In genomic region chr5:162996052-162996451, GRCh38 we compare ENCODE assay signal across 24 cellular contexts.
DNase-seq lines count a peak whose midpoint lies in the region; ATAC-seq, FAIRE-seq and TF ChIP-seq lines count a peak whose summit lies in the region.
"Had no signal": no experiment of that assay in that cellular context is flagged by ENCODE, and none has a peak within 500 bp of the region (broad histone marks: within the 10 kb centered on the region; RNA-seq: fewer than 3 reads in every experiment).

No MANE protein-coding gene starts in this region.

- dilution Hi-C loops in IMR-90 (cut with HindIII; ENCODE audit: low sequenced_read_pairs, unreplicated experiment), result no loop called here

- H3K4me1 Mint-ChIP-seq in Caco-2 (ENCODE audit: low read depth, unreplicated experiment), result no peaks in the 10 kb centered on the region
- H3K4me1 Mint-ChIP-seq in mesothelial cell of epicardium, result no peaks in the 10 kb centered on the region
- H3K4me1 Mint-ChIP-seq: B cell; CD14-positive monocyte; CD4-positive, alpha-beta memory T cell; CD4-positive, CD25-positive, alpha-beta regulatory T cell; CD8-positive, alpha-beta memory T cell had no signal

- H3K9me3 Mint-ChIP-seq in Caco-2 (ENCODE audit: unreplicated experiment) (no peaks in the 10 kb centered on the region), mesothelial cell of epicardium (no peaks in the 10 kb centered on the region)

- no peak for TF ChIP-seq CTCF in A549 (IDR thresholded peaks at IDR 0.05)
- TF ChIP-seq CTCF in IMR-90 (conservative IDR thresholded peaks at IDR 0.05; ENCODE audit: low read depth, low read length), result no peak
- no peak for TF ChIP-seq CTCF in K562 (IDR thresholded peaks at IDR 0.05 in 2 of 3, conservative IDR thresholded peaks at IDR 0.05 in 1 of 3; ENCODE audit: insufficient read depth in 2 of 3, low read depth in 1 of 3, low read length in 3 of 3)
- TF ChIP-seq CTCF in Caco-2 (IDR thresholded peaks at IDR 0.05; ENCODE audit: insufficient read depth in 1 of 2, low read depth in 1 of 2, low read length in 1 of 2, severe bottlenecking in 1 of 2, unreplicated experiment in 1 of 2), result no peak
- no peak for TF ChIP-seq CTCF in mesothelial cell of epicardium (IDR thresholded peaks at IDR 0.05; ENCODE audit: unreplicated experiment)

- BruUV-seq in IMR-90 (replicated peaks; lab: Mats Ljungman, UMichigan) (no TSS peak), K562 (replicated peaks; lab: Mats Ljungman, UMichigan) (no TSS peak), Caco-2 (replicated peaks; lab: Mats Ljungman, UMichigan) (no TSS peak)

- H3K4me3 ChIP-seq in A549 (no peak overlapping the region), IMR-90 (ENCODE audit: insufficient read depth, low read depth, low read length) (no peak overlapping the region), K562 (no peak overlapping the region), Caco-2 (ENCODE audit: low read depth, low read length) (no peak overlapping the region)
- H3K4me3 ChIP-seq: BLaER1 treated with 17β-estradiol and CSF1 and Interleukin-3, amounts not matched to agents 10 nM and 100 nM; GM12878 had no signal

- H3K79me2 ChIP-seq in K562 (ENCODE audit: control insufficient read depth, insufficient read depth, low read length), result no peaks in the 10 kb centered on the region

- no peak overlapping the region for H2BK120ac ChIP-seq in IMR-90 (ENCODE audit: low read depth, low read length)

- no peak overlapping the region for H3K23ac ChIP-seq in IMR-90 (ENCODE audit: low read depth, low read length)

- no peak overlapping the region for H4K91ac ChIP-seq in IMR-90 (ENCODE audit: insufficient read depth, low read depth, low read length)

- POLR2A ChIA-PET in A549 (lab: Yijun Ruan, JAX) (no interaction called here), IMR-90 (lab: Charles Lee; ENCODE audit: unreplicated experiment) (no interaction called here), K562 (lab: Yijun Ruan, JAX) (no interaction called here), Caco-2 (lab: Charles Lee) (no interaction called here)

- H3K4me2 ChIP-seq in A549, result no peak overlapping the region
- no peak overlapping the region for H3K4me2 ChIP-seq in IMR-90 (ENCODE audit: low read depth, low read length)
- H3K4me2 ChIP-seq in K562 (ENCODE audit: insufficient read depth, low read length), result no peak overlapping the region
- H3K4me2 ChIP-seq: BLaER1 treated with 17β-estradiol and CSF1 and Interleukin-3, amounts not matched to agents 10 nM and 100 nM had no signal

- no peaks in the 10 kb centered on the region for H3K79me1 ChIP-seq in IMR-90 (ENCODE audit: low read depth in 1 of 2, low read length in 2 of 2)

- no peak overlapping the region for H3K18ac ChIP-seq in IMR-90 (ENCODE audit: low read depth, low read length)

- H2BK15ac ChIP-seq in IMR-90 (ENCODE audit: low read depth, low read length), result no peak overlapping the region

- WGBS in A549 (ENCODE audit: missing lambda C conversion rate), result 0% methylated on average over 1 of the region's 1 CpG
- no CpG with 5 or more reads among the region's 1 CpG for WGBS in IMR-90 (ENCODE audit: extremely low coverage in 2 of 2, insufficient read length in 1 of 2), 2 experiments
- WGBS in K562 (ENCODE audit: insufficient coverage, low coverage, missing lambda C conversion rate), result 0% methylated on average over 1 of the region's 1 CpG

- H3K4me3 Mint-ChIP-seq in Caco-2 (ENCODE audit: unreplicated experiment) (no peak overlapping the region), mesothelial cell of epicardium (no peak overlapping the region)
- H3K4me3 Mint-ChIP-seq: B cell; CD14-positive monocyte; CD4-positive, alpha-beta memory T cell; CD4-positive, CD25-positive, alpha-beta regulatory T cell; CD8-positive, alpha-beta memory T cell had no signal

- in situ Hi-C loops in IMR-90 (cut with MboI; ENCODE audit: low sequenced_read_pairs), result no loop called here
- in situ Hi-C loops in K562 (cut with MboI), result no loop called here

- H3K27ac ChIP-seq in A549, result no peak overlapping the region
- H3K27ac ChIP-seq in IMR-90 (ENCODE audit: insufficient read depth, low read length), result no peak overlapping the region
- no peak overlapping the region for H3K27ac ChIP-seq in K562 (ENCODE audit: extremely low read depth, low read depth, low read length)
- H3K27ac ChIP-seq: BLaER1 treated with 17β-estradiol and CSF1 and Interleukin-3, amounts not matched to agents 10 nM and 100 nM had no signal

- no peak overlapping the region for H2AK5ac ChIP-seq in IMR-90 (ENCODE audit: low read depth, low read length)

- H2AFZ ChIP-seq in IMR-90 (replicated peaks; ENCODE audit: low read length, poor library complexity) (no peak overlapping the region), K562 (ENCODE audit: low read depth, low read length) (no peak overlapping the region)

- intact Hi-C loops in IMR-90 (cut with micrococcal nuclease), result no loop called here
- intact Hi-C loops in K562 (cut with micrococcal nuclease), result no loop called here
- intact Hi-C loops in Caco-2 (cut with micrococcal nuclease; ENCODE audit: unreplicated experiment), result no loop called here

- H3K9me1 ChIP-seq in IMR-90 (ENCODE audit: insufficient read depth, low read length) (no peaks in the 10 kb centered on the region), K562 (ENCODE audit: control insufficient read depth, insufficient read depth, low read length) (no peaks in the 10 kb centered on the region)

- H3K27me3 ChIP-seq in IMR-90 (ENCODE audit: control insufficient read depth, insufficient read depth, low read length) (no peaks in the 10 kb centered on the region), K562 (ENCODE audit: control insufficient read depth in 2 of 2, insufficient read depth in 2 of 2, low read length in 2 of 2) (no peaks in the 10 kb centered on the region), Caco-2 (replicated peaks; ENCODE audit: control insufficient read depth, insufficient read depth, low read length) (no peaks in the 10 kb centered on the region)
- H3K27me3 ChIP-seq: BLaER1 treated with 17β-estradiol and CSF1 and Interleukin-3, amounts not matched to agents 10 nM and 100 nM had no signal

- FAIRE-seq in A549 (lab: Jason Lieb, UNC) (no peak), K562 (lab: Jason Lieb, UNC) (no peak)
- FAIRE-seq: A204.1, D721Med, GM12892, GM18507 had no signal

- CTCF ChIA-PET in A549 (lab: Yijun Ruan, JAX), result no interaction called here
- CTCF ChIA-PET in IMR-90 (lab: Yijun Ruan, JAX), result no interaction called here
- CTCF ChIA-PET in K562 (lab: Yijun Ruan, JAX; ENCODE audit: low intra/inter-chr PET ratio), result no interaction called here
- CTCF ChIA-PET in Caco-2 (lab: Charles Lee), result no interaction called here

- no peak overlapping the region for H3K9ac ChIP-seq in IMR-90 (ENCODE audit: low read depth, low read length)
- H3K9ac ChIP-seq in K562 (ENCODE audit: insufficient read depth in 1 of 2, low read depth in 2 of 2, low read length in 2 of 2), result no peak overlapping the region
- H3K9ac ChIP-seq: BLaER1 treated with 17β-estradiol and CSF1 and Interleukin-3, amounts not matched to agents 10 nM and 100 nM had no signal

- H3K27me3 Mint-ChIP-seq in Caco-2 (ENCODE audit: insufficient read depth, unreplicated experiment), result peaks cover 3% of the 10 kb centered on the region
- no peaks in the 10 kb centered on the region for H3K27me3 Mint-ChIP-seq in mesothelial cell of epicardium (ENCODE audit: low read depth)
- H3K27me3 Mint-ChIP-seq: B cell; CD4-positive, alpha-beta memory T cell; CD4-positive, CD25-positive, alpha-beta regulatory T cell; CD8-positive, alpha-beta memory T cell had no signal

- H2BK5ac ChIP-seq in IMR-90 (ENCODE audit: low read depth, low read length, poor library complexity, severe bottlenecking), result no peak overlapping the region

- no peak overlapping the region for H3K56ac ChIP-seq in IMR-90 (ENCODE audit: extremely low read depth, insufficient read depth, low read length)

- TF ChIP-seq RAD21 in A549 (conservative IDR thresholded peaks at IDR 0.05 in 1 of 2, IDR thresholded peaks at IDR 0.05 in 1 of 2) (no peak), IMR-90 (IDR thresholded peaks at IDR 0.05; ENCODE audit: low read length) (no peak), K562 (CRISPR knock-in tag; conservative IDR thresholded peaks at IDR 0.05 in 1 of 2, IDR thresholded peaks at IDR 0.05 in 1 of 2) (no peak)

- no peak overlapping the region for H4K5ac ChIP-seq in IMR-90 (ENCODE audit: low read depth, low read length)

- TF ChIP-seq EP300 in A549 (IDR thresholded peaks at IDR 0.05), result no peak
- no peak for TF ChIP-seq EP300 in K562 (IDR thresholded peaks at IDR 0.05; ENCODE audit: low read length)

- no peak overlapping the region for H3K27ac Mint-ChIP-seq in Caco-2 (ENCODE audit: unreplicated experiment)
- no peak overlapping the region for H3K27ac Mint-ChIP-seq in mesothelial cell of epicardium
- H3K27ac Mint-ChIP-seq: B cell; CD14-positive monocyte; CD4-positive, alpha-beta memory T cell; CD4-positive, CD25-positive, alpha-beta regulatory T cell; CD8-positive, alpha-beta memory T cell had no signal

- H3K14ac ChIP-seq in IMR-90 (replicated peaks; ENCODE audit: low read depth, low read length), result no peak overlapping the region

- ATAC-seq in A549 (no peak), IMR-90 (ENCODE audit: low read depth) (no peak), K562 (no peak)

- no peak overlapping the region for H3K4ac ChIP-seq in IMR-90 (ENCODE audit: low read depth, low read length)

- H2BK20ac ChIP-seq in IMR-90 (ENCODE audit: low read depth, low read length), result no peak overlapping the region

- H3K4me1 ChIP-seq in A549 (no peaks in the 10 kb centered on the region), IMR-90 (ENCODE audit: control insufficient read depth, insufficient read depth, low read length) (no peaks in the 10 kb centered on the region), K562 (replicated peaks in 1 of 2; ENCODE audit: control insufficient read depth in 2 of 2, insufficient read depth in 2 of 2, low read length in 2 of 2) (no peaks in the 10 kb centered on the region), Caco-2 (no peaks in the 10 kb centered on the region)
- H3K4me1 ChIP-seq: BLaER1 treated with 17β-estradiol and CSF1 and Interleukin-3, amounts not matched to agents 10 nM and 100 nM had no signal

- H2AK9ac ChIP-seq in IMR-90 (replicated peaks; ENCODE audit: low read depth, low read length, poor library complexity), result no peak overlapping the region

- H4K20me1 ChIP-seq in IMR-90 (ENCODE audit: insufficient read depth, low read length) (no peaks in the 10 kb centered on the region), K562 (replicated peaks; ENCODE audit: control insufficient read depth, insufficient read depth, low read length) (no peaks in the 10 kb centered on the region)
- H4K20me1 ChIP-seq: BLaER1 treated with 17β-estradiol and CSF1 and Interleukin-3, amounts not matched to agents 10 nM and 100 nM had no signal

- DNase-seq in A549 (ENCODE audit: low read depth in 1 of 2, low spot score in 1 of 2) (no peak), IMR-90 (no peak), K562 (ENCODE audit: extremely low read depth in 1 of 4, low spot score in 3 of 4) (no peak), DMS79 (lab: John Stamatoyannopoulos, UW) (no peak), Caco-2 (no peak), mesothelial cell of epicardium (ENCODE audit: low spot score in 2 of 2, unreplicated experiment in 2 of 2) (no peak)
- DNase-seq: 8988T; AML-193; Calu3; CD4-positive, alpha-beta memory T cell; CD4-positive, CD25-positive, alpha-beta regulatory T cell; CD8-positive, alpha-beta memory T cell; COR-L47; DND-41; EL; GDM1 had no signal

- H3K36me3 ChIP-seq in IMR-90 (ENCODE audit: control insufficient read depth, insufficient read depth, low read length), result no peaks in the 10 kb centered on the region
- H3K36me3 ChIP-seq in K562 (ENCODE audit: control insufficient read depth, insufficient read depth, low read length), result no peaks in the 10 kb centered on the region
- no peaks in the 10 kb centered on the region for H3K36me3 ChIP-seq in Caco-2 (ENCODE audit: control insufficient read depth, insufficient read depth, low read length)
- H3K36me3 ChIP-seq: BLaER1 treated with 17β-estradiol and CSF1 and Interleukin-3, amounts not matched to agents 10 nM and 100 nM had no signal

- H3K9me3 ChIP-seq in A549 (no peaks in the 10 kb centered on the region), IMR-90 (ENCODE audit: control insufficient read depth, insufficient read depth, low read length) (no peaks in the 10 kb centered on the region), K562 (replicated peaks; ENCODE audit: control insufficient read depth, insufficient read depth, low read depth, low read length) (0 out of 2 replicates have a peak, but pooled peaks cover 3% of the 10 kb centered on the region), Caco-2 (no peaks in the 10 kb centered on the region)
- H3K9me3 ChIP-seq: BLaER1 treated with 17β-estradiol and CSF1 and Interleukin-3, amounts not matched to agents 10 nM and 100 nM had no signal

- TF ChIP-seq POLR2A in A549 (IDR thresholded peaks at IDR 0.05; ENCODE audit: low read length) (no peak), IMR-90 (IDR thresholded peaks at IDR 0.05; ENCODE audit: low read depth, low read length) (no peak), K562 (conservative IDR thresholded peaks at IDR 0.05) (no peak)

- H4K8ac ChIP-seq in IMR-90 (ENCODE audit: low read depth in 2 of 2, low read length in 2 of 2), result no peak overlapping the region

- H3K36me3 Mint-ChIP-seq in Caco-2 (ENCODE audit: insufficient read depth, unreplicated experiment) (no peaks in the 10 kb centered on the region), mesothelial cell of epicardium (no peaks in the 10 kb centered on the region)
- H3K36me3 Mint-ChIP-seq: CD14-positive monocyte; CD4-positive, alpha-beta memory T cell; CD4-positive, CD25-positive, alpha-beta regulatory T cell; CD8-positive, alpha-beta memory T cell had no signal

Comparison
In these comparisons a context has a peak if more than half of its experiments do, and no peak if none do; other contexts are left out.
1. Of the 35 proteins assayed by ChIP-seq in both K562 and A549: peak only in K562: none; only in A549: none; in both: MAFK; in neither: 34.